Comparison of ENCODE assay signal across 20 cellular contexts in the genomic region with DNA sequence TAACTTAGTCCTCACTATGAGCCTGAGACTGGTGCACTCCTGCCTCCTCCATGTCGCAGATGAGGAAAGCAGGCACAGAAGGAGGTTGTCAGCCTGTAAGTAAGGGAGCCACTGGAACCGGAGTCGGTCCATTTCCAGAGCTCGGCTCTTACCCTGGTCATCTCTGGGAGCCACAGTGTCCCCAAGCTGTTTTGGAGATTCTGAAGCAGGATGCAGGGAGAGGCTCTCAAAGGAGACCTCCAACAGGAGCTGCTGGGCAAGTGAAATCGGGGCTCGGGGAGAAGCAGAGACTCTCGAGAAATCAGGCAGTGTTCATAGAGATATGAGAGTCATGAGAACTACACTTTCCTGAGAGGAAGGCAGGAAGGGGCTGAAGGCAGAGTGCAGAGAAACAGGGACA. TPM values are rescaled to one million over a fixed set of nuclear protein-coding genes. Genes with fewer than 3 reads are reported as not detected.
A peak's percentile ranks its signal among the peaks of the same experiment; 100 is the strongest.
DNase-seq lines count a peak whose midpoint lies in the region; ATAC-seq and TF ChIP-seq lines count a peak whose summit lies in the region.
"Had no signal": no experiment of that assay in that cellular context is flagged by ENCODE, and none has a peak within 500 bp of the region (broad histone marks: within the 10 kb centered on the region; RNA-seq: fewer than 3 reads in every experiment).

No MANE protein-coding gene starts in this region.

- H3K79me2 ChIP-seq in MM.1S (ENCODE audit: low read length) = no peaks in the 10 kb centered on the region

- no peaks in the 10 kb centered on the region for H3K9me2 ChIP-seq in MM.1S (replicated peaks; ENCODE audit: insufficient read depth, low read length)

- peak overlapping the region; percentile 32 for H2AFZ ChIP-seq in MM.1S (ENCODE audit: low read length)

- DNase-seq in MM.1S (no peak), esophagus muscularis mucosa (ENCODE audit: extremely low spot score) (peak; percentile 87), COLO668 (lab: John Stamatoyannopoulos, UW; ENCODE audit: unreplicated experiment) (no peak), GM20000 (ENCODE audit: low spot score) (no peak)
- DNase-seq: body of pancreas; effector memory CD4-positive, alpha-beta T cell; foreskin melanocyte; hippocampal formation; lower lobe of right lung; mucosa of descending colon; NCI-H1694 treated with DMSO at 0.1 percent for 48 hours; psoas muscle; stimulated activated CD4-positive, alpha-beta T cell treated with anti-CD3 and anti-CD28 coated beads, Interleukin-1b, Interleukin-23, amount 100 ng/mL, for 48 hours had no signal

- H3K9me3 ChIP-seq in BLaER1 treated with 17β-estradiol and CSF1 and Interleukin-3, amounts not matched to agents 10 nM and 100 nM (replicated peaks in 1 of 11) = peaks cover 0 to 4% (median 0%) of the 10 kb centered on the region in 11 experiments; a peak in 2 of 22 replicates
- H3K9me3 ChIP-seq in MM.1S (replicated peaks; ENCODE audit: insufficient read depth, low read length) (no peaks in the 10 kb centered on the region), esophagus muscularis mucosa (no peaks in the 10 kb centered on the region)
- H3K9me3 ChIP-seq: body of pancreas, HAP-1, lower lobe of right lung, mucosa of descending colon, psoas muscle had no signal

- no peaks in the 10 kb centered on the region for H3K27me3 ChIP-seq in BLaER1 treated with 17β-estradiol and CSF1 and Interleukin-3, amounts not matched to agents 10 nM and 100 nM
- H3K27me3 ChIP-seq in MM.1S (replicated peaks; ENCODE audit: insufficient read depth, low read length) = no peaks in the 10 kb centered on the region
- H3K27me3 ChIP-seq in esophagus muscularis mucosa = no peaks in the 10 kb centered on the region
- H3K27me3 ChIP-seq: body of pancreas had no signal

- TF ChIP-seq EP300 in esophagus muscularis mucosa (IDR thresholded peaks at IDR 0.05) = no peak

- H3K36me3 ChIP-seq in BLaER1 treated with 17β-estradiol and CSF1 and Interleukin-3, amounts not matched to agents 10 nM and 100 nM = no peaks in the 10 kb centered on the region
- H3K36me3 ChIP-seq in MM.1S (replicated peaks; ENCODE audit: insufficient read depth, low read length) (no peaks in the 10 kb centered on the region), esophagus muscularis mucosa (peaks cover 9 to 36% (median 33%) of the 10 kb centered on the region in 4 donors)
- H3K36me3 ChIP-seq: HAP-1 had no signal

- peaks cover 36% of the 10 kb centered on the region for H3F3A ChIP-seq in MM.1S (ENCODE audit: insufficient read depth, low read length)

- no peaks in the 10 kb centered on the region; a peak in 1 of 22 replicates for H4K20me1 ChIP-seq in BLaER1 treated with 17β-estradiol and CSF1 and Interleukin-3, amounts not matched to agents 10 nM and 100 nM
- no peaks in the 10 kb centered on the region for H4K20me1 ChIP-seq in MM.1S (ENCODE audit: insufficient read depth, low read length)

- ATAC-seq in GM19025 (IDR thresholded peaks at IDR 0.05; ENCODE audit: low read depth, unreplicated experiment) = peak; percentile 10
- no peak for ATAC-seq in HG02884 (IDR thresholded peaks at IDR 0.05; ENCODE audit: unreplicated experiment)
- ATAC-seq in HG03460 (IDR thresholded peaks at IDR 0.05; ENCODE audit: unreplicated experiment) = no peak
- ATAC-seq: body of pancreas, lower lobe of right lung, mucosa of descending colon, psoas muscle had no signal

- WGBS in esophagus muscularis mucosa = 91% methylated on average over 7 of the region's 7 CpGs

- H3K27ac ChIP-seq in BLaER1 treated with 17β-estradiol and CSF1 and Interleukin-3, amounts not matched to agents 10 nM and 100 nM = no peak overlapping the region
- H3K27ac ChIP-seq in MM.1S (ENCODE audit: low read length) (peak overlapping the region; percentile 77), esophagus muscularis mucosa (replicated peaks in 1 of 4) (no peak overlapping the region)
- H3K27ac ChIP-seq: body of pancreas, lower lobe of right lung, psoas muscle had no signal

- intact Hi-C loops in esophagus muscularis mucosa (cut with DNase I) = no loop called here

- no peak for TF ChIP-seq POLR2A in esophagus muscularis mucosa (IDR thresholded peaks at IDR 0.05; ENCODE audit: low read depth)

- peaks cover 14 to 31% (median 25%) of the 10 kb centered on the region in 10 experiments for H3K4me1 ChIP-seq in BLaER1 treated with 17β-estradiol and CSF1 and Interleukin-3, amounts not matched to agents 10 nM and 100 nM
- H3K4me1 ChIP-seq in MM.1S (ENCODE audit: low read length) = peaks cover 52% of the 10 kb centered on the region
- peaks cover 15 to 23% (median 18%) of the 10 kb centered on the region in 4 donors for H3K4me1 ChIP-seq in esophagus muscularis mucosa
- H3K4me1 ChIP-seq: body of pancreas, HAP-1 had no signal

- no peak for TF ChIP-seq CTCF in MM.1S (IDR thresholded peaks at IDR 0.05; ENCODE audit: low read length)
- TF ChIP-seq CTCF in esophagus muscularis mucosa (IDR thresholded peaks at IDR 0.05) = no peak
- no peak for TF ChIP-seq CTCF in GM20000 (IDR thresholded peaks at IDR 0.05; ENCODE audit: extremely low read depth, missing control alignments)

- no peak overlapping the region for H3K4me3 ChIP-seq in BLaER1 treated with 17β-estradiol and CSF1 and Interleukin-3, amounts not matched to agents 10 nM and 100 nM
- H3K4me3 ChIP-seq in MM.1S (ENCODE audit: low read length) = peak overlapping the region; percentile 23
- H3K4me3 ChIP-seq in esophagus muscularis mucosa = no peak overlapping the region
- H3K4me3 ChIP-seq: body of pancreas, HAP-1, lower lobe of right lung, mucosa of descending colon, psoas muscle had no signal

- H3K4me2 ChIP-seq in BLaER1 treated with 17β-estradiol and CSF1 and Interleukin-3, amounts not matched to agents 10 nM and 100 nM = peak overlapping the region; percentile 55 to 82 (median 68)
- H3K4me2 ChIP-seq in MM.1S (ENCODE audit: low read depth, low read length) = peak overlapping the region; percentile 62

- no peak overlapping the region for H3K9ac ChIP-seq in BLaER1 treated with 17β-estradiol and CSF1 and Interleukin-3, amounts not matched to agents 10 nM and 100 nM
- H3K9ac ChIP-seq in MM.1S (ENCODE audit: low read length) = peak overlapping the region; percentile 59

RNA-seq across cellular contexts. Expression of a gene that starts 39.0 kb away (rescaled TPM):
- total RNA-seq in esophagus muscularis mucosa = 10 to 100 TPM in 3 of 4 donors, 1 to 10 TPM in 1; 10.0 to 21.4 (median 12.6) TPM
- total RNA-seq: CD4-positive, CD25-positive, alpha-beta regulatory T cell had no signal

RNA-seq across cellular contexts. Expression of a gene that starts 57.5 kb away (rescaled TPM):
- total RNA-seq in esophagus muscularis mucosa = not detected
- total RNA-seq: body of pancreas; CD4-positive, CD25-positive, alpha-beta regulatory T cell; HT1080; lower lobe of right lung; mucosa of descending colon; psoas muscle had no signal
